17 cellular contexts compared by ENCODE assay signal in the genomic region with DNA sequence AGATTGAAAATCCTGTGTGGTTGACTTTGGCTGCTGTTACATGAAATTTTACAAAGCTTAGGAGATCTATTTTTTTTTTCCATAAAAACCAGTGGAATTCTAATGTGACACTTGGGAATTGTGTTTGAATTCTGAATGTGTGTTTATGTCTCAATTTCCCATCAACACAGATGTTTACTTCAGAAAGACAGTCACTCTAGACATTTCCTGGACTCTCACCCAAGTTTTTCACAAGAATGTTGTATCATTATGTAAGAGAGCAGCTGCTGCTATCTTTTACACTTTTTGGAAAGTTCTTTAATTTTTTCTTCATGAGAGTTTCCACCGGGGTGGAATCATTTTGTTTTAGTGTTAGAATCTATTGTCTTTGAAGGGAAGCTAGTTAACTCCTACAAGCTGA.
"Had no signal": no experiment of that assay in that cellular context is flagged by ENCODE, and none has a peak within 500 bp of the region (broad histone marks: within the 10 kb centered on the region; RNA-seq: fewer than 3 reads in every experiment).

No MANE protein-coding gene starts in this region.

- H3K4me1 ChIP-seq: ascending aorta, foreskin keratinocyte, pancreas had no signal

- H3K27ac ChIP-seq: ascending aorta, foreskin keratinocyte, pancreas, WERI-Rb-1 had no signal

- H3K4me3 ChIP-seq: ascending aorta, mucosa of descending colon, pancreas had no signal

- H3K9me3 ChIP-seq: ascending aorta, mucosa of descending colon, pancreas had no signal

- H3K36me3 ChIP-seq: ascending aorta, pancreas, WERI-Rb-1 had no signal

- DNase-seq: activated CD4-positive, alpha-beta T cell treated with anti-CD3 and anti-CD28 coated beads, Interleukin-2, amount 50 U/mL, for 4 hours; activated effector memory CD4-positive, alpha-beta T cell treated with anti-CD3 and anti-CD28 coated beads, Interleukin-2, amount 50 U/mL, for 16 hours; activated naive CD4-positive, alpha-beta T cell treated with anti-CD3 and anti-CD28 coated beads, Interleukin-2, amount 50 U/mL, for 16 hours; activated T-cell treated with anti-CD3 and anti-CD28 coated beads, Interleukin-2, amount 50 U/mL, for 72 hours; effector CD4-positive, alpha-beta T cell; foreskin keratinocyte; head of caudate nucleus; mucosa of descending colon; naive thymus-derived CD8-positive, alpha-beta T cell; pancreas; stimulated activated CD4-positive, alpha-beta T cell treated with anti-CD3 and anti-CD28 coated beads, Interleukin-12 subunit alpha, Interleukin-12 subunit beta, amount 100 ng/mL, for 4 hours; stimulated activated CD4-positive, alpha-beta T cell treated with anti-CD3 and anti-CD28 coated beads, Interleukin-1b, Interleukin-23, amount 100 ng/mL, for 48 hours; stimulated activated CD8-positive, alpha-beta memory T cell treated with anti-CD3 and anti-CD28 coated beads, Interleukin-4, amount 100 ng/mL, for 48 hours; stimulated activated naive CD4-positive, alpha-beta T cell; WERI-Rb-1 had no signal

- H3K27me3 ChIP-seq: ascending aorta, pancreas had no signal

- ATAC-seq: activated T-cell treated with anti-CD3 and anti-CD28 coated beads, Interleukin-2, amount 50 U/mL, for 72 hours; esophagus mucosa; foreskin keratinocyte; mucosa of descending colon; naive thymus-derived CD8-positive, alpha-beta T cell; pancreas had no signal
